In genomic region chr20:41028359-41029149, GRCh38 we compare ENCODE assay signal across 8 cellular contexts. TPM values are rescaled to one million over a fixed set of nuclear protein-coding genes. Genes with fewer than 3 reads are reported as not detected.
A peak's percentile ranks its signal among the peaks of the same experiment; 100 is the strongest.
DNase-seq lines count a peak whose midpoint lies in the region; ATAC-seq and TF ChIP-seq lines count a peak whose summit lies in the region.

Gene TOP1, plus strand, starts transcription at chr20:41028822. Its CDS starts 246 bp downstream, at chr20:41029068.

- peaks cover 35% of the 10 kb centered on the region for H3K36me3 Mint-ChIP-seq in activated CD4-positive, alpha-beta T cell treated with anti-CD3 and anti-CD28 coated beads, Interleukin-2, amount 10 ng/mL, durations not matched to agents 24 days and 14 days (ENCODE audit: low read depth)

- no peaks in the 10 kb centered on the region for H3K9me3 Mint-ChIP-seq in activated CD4-positive, alpha-beta T cell treated with anti-CD3 and anti-CD28 coated beads, Interleukin-2, amount 10 ng/mL, durations not matched to agents 24 days and 14 days

- ATAC-seq in GM19324 (IDR thresholded peaks at IDR 0.05; ENCODE audit: low FRiP score, unreplicated experiment) (peak; percentile 94), HG03469 (IDR thresholded peaks at IDR 0.05; ENCODE audit: unreplicated experiment) (peak; percentile 83), left colon (peak; percentile 96)

- H3K27ac ChIP-seq in coronary artery, result peak within 1 kb of the TSS; percentile 95 to 98

- H3K36me3 ChIP-seq in BJ (ENCODE audit: control insufficient read depth, insufficient read depth, low read length), result no peaks in the 10 kb centered on the region

- no peaks in the 10 kb centered on the region for H3K27me3 ChIP-seq in BJ (ENCODE audit: control insufficient read depth, insufficient read depth, low read length)

- peaks cover 42% of the 10 kb centered on the region for H3K4me1 Mint-ChIP-seq in activated CD4-positive, alpha-beta T cell treated with anti-CD3 and anti-CD28 coated beads, Interleukin-2, amount 10 ng/mL, durations not matched to agents 24 days and 14 days

- no peaks in the 10 kb centered on the region for H3K27me3 Mint-ChIP-seq in activated CD4-positive, alpha-beta T cell treated with anti-CD3 and anti-CD28 coated beads, Interleukin-2, amount 10 ng/mL, durations not matched to agents 24 days and 14 days

- H3K27ac Mint-ChIP-seq in activated CD4-positive, alpha-beta T cell treated with anti-CD3 and anti-CD28 coated beads, Interleukin-2, amount 10 ng/mL, durations not matched to agents 24 days and 14 days, result peak within 1 kb of the TSS; percentile 95

- TF ChIP-seq CTCF in BJ (IDR thresholded peaks at IDR 0.05; ENCODE audit: insufficient read depth, low read depth, low read length), result no peak
- TF ChIP-seq CTCF in coronary artery (IDR thresholded peaks at IDR 0.05), result no peak

- DNase-seq in BJ (ENCODE audit: low read depth) (peak; percentile 99), NCI-H526 treated with DMSO at 0.1 percent for 48 hours (lab: John Stamatoyannopoulos, UW) (peak; percentile 98), coronary artery (ENCODE audit: low spot score) (peak; percentile 100), left colon (peak; percentile 100)
- peak; percentile 100 for DNase-seq in activated CD4-positive, alpha-beta T cell treated with anti-CD3 and anti-CD28 coated beads, Interleukin-2, amount 10 ng/mL, durations not matched to agents 24 days and 14 days
- DNase-seq in stimulated activated CD4-positive, alpha-beta T cell treated with anti-CD3 and anti-CD28 coated beads, Interleukin-1b, Interleukin-23, amount 100 ng/mL, for 48 hours, result peak; percentile 100

- intact Hi-C loops in activated CD4-positive, alpha-beta T cell treated with anti-CD3 and anti-CD28 coated beads, Interleukin-2, amount 10 ng/mL, durations not matched to agents 24 days and 14 days (cut with micrococcal nuclease), result loop anchor here (1.0 to 10.0 kb wide), 6 partner anchors 20 to 286 kb away; partner anchors contain the start of gene ZHX3
- intact Hi-C loops in left colon (cut with DNase I, micrococcal nuclease), result no loop called here

- H3K4me3 ChIP-seq in BJ (ENCODE audit: low read depth, low read length) (peak within 1 kb of the TSS; percentile 98), coronary artery (peak within 1 kb of the TSS; percentile 89)

- CTCF ChIA-PET in BJ (lab: Yijun Ruan, JAX), result interaction anchor here (0.6 to 1.2 kb wide), 2 partner anchors 45 to 60 kb away, joined by 3 to 4 read pairs; no protein-coding TSS in a partner anchor

- H3K4me3 Mint-ChIP-seq in activated CD4-positive, alpha-beta T cell treated with anti-CD3 and anti-CD28 coated beads, Interleukin-2, amount 10 ng/mL, durations not matched to agents 24 days and 14 days, result peak within 1 kb of the TSS; percentile 84

- POLR2A ChIA-PET in BJ (lab: Charles Lee), result no interaction called here

RNA-seq across cellular contexts. Expression of gene TOP1, which starts in this region (rescaled TPM):
- 4.0 and 8.0 TPM in 2 replicates for polyA plus RNA-seq in BJ (2011; rRNA removed)
- polyA minus RNA-seq in BJ (2011; rRNA and poly(A)+ RNA removed), result 6.8 and 9.9 TPM in 2 replicates
- total RNA-seq in activated CD4-positive, alpha-beta T cell treated with anti-CD3 and anti-CD28 coated beads, Interleukin-2, amount 10 ng/mL, durations not matched to agents 24 days and 14 days, result 117 TPM in 2 replicates
- 10 to 100 TPM; 64.3 to 65.7 TPM for total RNA-seq in left colon

Comparison
In these comparisons a context has a peak if more than half of its experiments do, and no peak if none do; other contexts are left out.
1. Peak in every context shown above with its lines: DNase-seq, ATAC-seq, H3K4me3 ChIP-seq and H3K27ac ChIP-seq.